ENCODE assay signal across 22 cellular contexts in genomic region chr18:8965398-8965797, GRCh38.
DNase-seq lines count a peak whose midpoint lies in the region.
"Had no signal": no experiment of that assay in that cellular context is flagged by ENCODE, and none has a peak within 500 bp of the region (broad histone marks: within the 10 kb centered on the region; RNA-seq: fewer than 3 reads in every experiment).

No MANE protein-coding gene starts in this region.

- WGBS in mesendoderm (ENCODE audit: extremely low coverage, insufficient coverage, low lambda C conversion rate) = no CpG with 5 or more reads among the region's 8 CpGs
- no CpG with 5 or more reads among the region's 8 CpGs for WGBS in neuronal stem cell (ENCODE audit: extremely low coverage in 2 of 2, insufficient read length in 2 of 2, insufficient replicate concordance in 1 of 2), 2 donors

- intact Hi-C loops in dendritic cell treated with granulocyte-macrophage colony-stimulating factor and Interleukin-4, amounts not matched to agents 40 ng/mL and 50 ng/mL, for 4 days (cut with micrococcal nuclease) = no loop called here

- peaks cover 68% of the 10 kb centered on the region for H3K4me1 Mint-ChIP-seq in dendritic cell treated with granulocyte-macrophage colony-stimulating factor and Interleukin-4, amounts not matched to agents 40 ng/mL and 50 ng/mL, for 4 days (ENCODE audit: low read depth)
- H3K4me1 Mint-ChIP-seq: CD8-positive, alpha-beta memory T cell had no signal

- DNase-seq in NCI-H82 (lab: John Stamatoyannopoulos, UW) (peak; percentile 5), NCI-H82 treated with DMSO at 0.1 percent for 48 hours (lab: John Stamatoyannopoulos, UW; ENCODE audit: unreplicated experiment) (no peak), mesendoderm (no peak), neuronal stem cell (ENCODE audit: low spot score) (no peak), NCI-H748 (lab: John Stamatoyannopoulos, UW; ENCODE audit: unreplicated experiment) (no peak), NAMALWA (ENCODE audit: low spot score) (no peak)
- no peak for DNase-seq in stimulated activated CD4-positive, alpha-beta T cell treated with anti-CD3 and anti-CD28 coated beads, Interleukin-4, amount 100 ng/mL, for 4 hours
- DNase-seq: BE2C; CD4-positive, alpha-beta T cell; CD8-positive, alpha-beta memory T cell; DMS 273 treated with DMSO at 0.1 percent for 48 hours; DMS79; EL; GDM1; GM23248; H7; HCEC 1CT had no signal

- H4K91ac ChIP-seq in neuronal stem cell (ENCODE audit: low read depth, low read length, poor library complexity) = no peak overlapping the region

- H3K4me3 ChIP-seq in mesendoderm (ENCODE audit: low read length) = no peak overlapping the region
- H3K4me3 ChIP-seq in neuronal stem cell (ENCODE audit: low read length in 2 of 2) = no peak overlapping the region
- H3K4me3 ChIP-seq: BLaER1 treated with 17β-estradiol and CSF1 and Interleukin-3, amounts not matched to agents 10 nM and 100 nM; GM12878; GM23248 had no signal

- peaks cover 3 to 8% of the 10 kb centered on the region in 2 donors for H3K9me3 ChIP-seq in neuronal stem cell (replicated peaks in 1 of 2; ENCODE audit: control insufficient read depth in 2 of 2, insufficient read depth in 1 of 2, low read depth in 1 of 2, low read length in 2 of 2)
- H3K9me3 ChIP-seq: BE2C had no signal

- no peaks in the 10 kb centered on the region for H3K79me1 ChIP-seq in mesendoderm (ENCODE audit: low read length)
- no peaks in the 10 kb centered on the region for H3K79me1 ChIP-seq in neuronal stem cell (ENCODE audit: low read depth, low read length)

- H2BK120ac ChIP-seq in mesendoderm (ENCODE audit: low read depth, low read length) = no peak overlapping the region
- H2BK120ac ChIP-seq in neuronal stem cell (ENCODE audit: low read depth, low read length) = no peak overlapping the region

- no peaks in the 10 kb centered on the region for H3K27me3 Mint-ChIP-seq in dendritic cell treated with granulocyte-macrophage colony-stimulating factor and Interleukin-4, amounts not matched to agents 40 ng/mL and 50 ng/mL, for 4 days

- no peaks in the 10 kb centered on the region for H3K79me2 ChIP-seq in mesendoderm (ENCODE audit: control insufficient read depth, insufficient read depth, low read length)

- no peak overlapping the region for H4K8ac ChIP-seq in mesendoderm (ENCODE audit: low read depth, low read length)
- H4K8ac ChIP-seq in neuronal stem cell (ENCODE audit: low read depth, low read length) = no peak overlapping the region

- H2BK15ac ChIP-seq in mesendoderm (replicated peaks; ENCODE audit: low read depth) = no peak overlapping the region
- H2BK15ac ChIP-seq in neuronal stem cell (ENCODE audit: low read length) = no peak overlapping the region

- H3K18ac ChIP-seq in mesendoderm (ENCODE audit: low read length) (no peak overlapping the region), neuronal stem cell (ENCODE audit: low read length) (no peak overlapping the region)

- peak overlapping the region; percentile 48 for H3K23ac ChIP-seq in mesendoderm (ENCODE audit: low read length)
- no peak overlapping the region for H3K23ac ChIP-seq in neuronal stem cell (ENCODE audit: low read depth, low read length, poor library complexity)

- no peak overlapping the region for H4K5ac ChIP-seq in mesendoderm (ENCODE audit: low read length)

- no peaks in the 10 kb centered on the region for H3K36me3 ChIP-seq in mesendoderm (ENCODE audit: control insufficient read depth, insufficient read depth, low read length)
- H3K36me3 ChIP-seq in neuronal stem cell (replicated peaks in 1 of 2; ENCODE audit: control insufficient read depth in 2 of 2, insufficient read depth in 2 of 2, low read length in 2 of 2) = no peaks in the 10 kb centered on the region
- H3K36me3 ChIP-seq: BE2C; BLaER1 treated with 17β-estradiol and CSF1 and Interleukin-3, amounts not matched to agents 10 nM and 100 nM had no signal

- H3K27ac ChIP-seq in mesendoderm (ENCODE audit: low read depth, low read length) (no peak overlapping the region), neuronal stem cell (replicated peaks; ENCODE audit: low read length) (no peak overlapping the region)
- H3K27ac ChIP-seq: 22Rv1; BLaER1 treated with 17β-estradiol and CSF1 and Interleukin-3, amounts not matched to agents 10 nM and 100 nM; GM23248 had no signal

- no peaks in the 10 kb centered on the region for H3K9me3 Mint-ChIP-seq in dendritic cell treated with granulocyte-macrophage colony-stimulating factor and Interleukin-4, amounts not matched to agents 40 ng/mL and 50 ng/mL, for 4 days
- H3K9me3 Mint-ChIP-seq: CD4-positive, alpha-beta T cell; CD8-positive, alpha-beta memory T cell had no signal

- peak overlapping the region; percentile 45 for H2AFZ ChIP-seq in neuronal stem cell (ENCODE audit: low read length)
- H2AFZ ChIP-seq: GM23248 had no signal

- H3K36me3 Mint-ChIP-seq in dendritic cell treated with granulocyte-macrophage colony-stimulating factor and Interleukin-4, amounts not matched to agents 40 ng/mL and 50 ng/mL, for 4 days (ENCODE audit: low read depth) = no peaks in the 10 kb centered on the region
- H3K36me3 Mint-ChIP-seq: CD14-positive monocyte; CD8-positive, alpha-beta memory T cell had no signal

- H2BK12ac ChIP-seq in neuronal stem cell (ENCODE audit: low read length) = no peak overlapping the region

- no peak overlapping the region for H3K56ac ChIP-seq in mesendoderm (ENCODE audit: low read length)

- H3K9ac ChIP-seq in mesendoderm (ENCODE audit: low read length) (no peak overlapping the region), neuronal stem cell (ENCODE audit: low read depth, low read length, poor library complexity) (no peak overlapping the region)
- H3K9ac ChIP-seq: BLaER1 treated with 17β-estradiol and CSF1 and Interleukin-3, amounts not matched to agents 10 nM and 100 nM; GM23248 had no signal

- H3K14ac ChIP-seq in neuronal stem cell (ENCODE audit: low read length) = no peak overlapping the region

- H3K4me2 ChIP-seq in mesendoderm (ENCODE audit: low read length) (no peak overlapping the region), neuronal stem cell (ENCODE audit: insufficient read depth, low read length, poor library complexity, severe bottlenecking) (no peak overlapping the region)
- H3K4me2 ChIP-seq: BLaER1 treated with 17β-estradiol and CSF1 and Interleukin-3, amounts not matched to agents 10 nM and 100 nM had no signal

- no peaks in the 10 kb centered on the region for H3K4me1 ChIP-seq in mesendoderm (ENCODE audit: control insufficient read depth, low read depth, low read length)
- H3K4me1 ChIP-seq in neuronal stem cell (ENCODE audit: control insufficient read depth in 2 of 2, insufficient read depth in 1 of 2, low read depth in 1 of 2, low read length in 2 of 2) = no peaks in the 10 kb centered on the region
- H3K4me1 ChIP-seq: BE2C had no signal

- H3K27me3 ChIP-seq in mesendoderm (ENCODE audit: insufficient read depth, low read length, poor library complexity) = no peaks in the 10 kb centered on the region
- peaks cover 0 to 6% (median 0%) of the 10 kb centered on the region in 3 experiments for H3K27me3 ChIP-seq in neuronal stem cell (ENCODE audit: control insufficient read depth in 3 of 3, insufficient read depth in 3 of 3, low read depth in 1 of 3, low read length in 3 of 3)
- H3K27me3 ChIP-seq: BE2C; BLaER1 treated with 17β-estradiol and CSF1 and Interleukin-3, amounts not matched to agents 10 nM and 100 nM had no signal

- no peak overlapping the region for H2AK5ac ChIP-seq in mesendoderm (ENCODE audit: low read length)
- H2AK5ac ChIP-seq in neuronal stem cell (ENCODE audit: low read depth, low read length) = no peak overlapping the region

- H2BK5ac ChIP-seq in mesendoderm (ENCODE audit: low read length) (no peak overlapping the region), neuronal stem cell (ENCODE audit: low read length) (no peak overlapping the region)

- no peak overlapping the region for H3K4me3 Mint-ChIP-seq in dendritic cell treated with granulocyte-macrophage colony-stimulating factor and Interleukin-4, amounts not matched to agents 40 ng/mL and 50 ng/mL, for 4 days
- H3K4me3 Mint-ChIP-seq: CD14-positive monocyte; CD4-positive, alpha-beta T cell; CD8-positive, alpha-beta memory T cell had no signal

- H3K4ac ChIP-seq in mesendoderm (ENCODE audit: low read depth, low read length) = no peak overlapping the region
- no peak overlapping the region for H3K4ac ChIP-seq in neuronal stem cell (ENCODE audit: low read length)

- H3K27ac Mint-ChIP-seq in dendritic cell treated with granulocyte-macrophage colony-stimulating factor and Interleukin-4, amounts not matched to agents 40 ng/mL and 50 ng/mL, for 4 days = peak overlapping the region; percentile 44
- H3K27ac Mint-ChIP-seq: CD4-positive, alpha-beta T cell; CD8-positive, alpha-beta memory T cell had no signal
